ENCODE assay signal across 9 cellular contexts in genomic region chr11:61967924-61968757, GRCh38. TPM values are rescaled to one million over a fixed set of nuclear protein-coding genes. Genes with fewer than 3 reads are reported as not detected.
A peak's percentile ranks its signal among the peaks of the same experiment; 100 is the strongest.
DNase-seq lines count a peak whose midpoint lies in the region; ATAC-seq, FAIRE-seq and TF ChIP-seq lines count a peak whose summit lies in the region.
"Had no signal": no experiment of that assay in that cellular context is flagged by ENCODE, and none has a peak within 500 bp of the region (broad histone marks: within the 10 kb centered on the region; RNA-seq: fewer than 3 reads in every experiment).

No MANE protein-coding gene starts in this region.

- peaks cover 75% of the 10 kb centered on the region for H3K4me1 Mint-ChIP-seq in mesothelial cell of epicardium

- H3K27ac ChIP-seq in DND-41 (ENCODE audit: low read length) (peak overlapping the region; percentile 88), substantia nigra (ENCODE audit: low read depth, low read length, poor library complexity, severe bottlenecking) (peak overlapping the region; percentile 96)

- peaks cover 47% of the 10 kb centered on the region for H3K4me1 ChIP-seq in DND-41 (ENCODE audit: insufficient read depth, low read length)

- no peaks in the 10 kb centered on the region for H3K9me3 ChIP-seq in DND-41 (ENCODE audit: insufficient read depth, low read length, severe bottlenecking)

- peak overlapping the region; percentile 83 for H3K9ac ChIP-seq in DND-41 (ENCODE audit: low read depth, low read length)

- H3K79me2 ChIP-seq in DND-41 (ENCODE audit: insufficient read depth, low read length) = peaks cover 20% of the 10 kb centered on the region

- H3K36me3 ChIP-seq in DND-41 (ENCODE audit: insufficient read depth, low read length) = peaks cover 33% of the 10 kb centered on the region

- no peak for FAIRE-seq in H54 (lab: Jason Lieb, UNC)
- FAIRE-seq: TTC549 had no signal

- H3K9me3 Mint-ChIP-seq in mesothelial cell of epicardium = no peaks in the 10 kb centered on the region

- peak overlapping the region; percentile 40 to 64; a peak in 3 of 4 replicates for H3K4me3 ChIP-seq in DND-41 (ENCODE audit: low read depth in 1 of 2, low read length in 2 of 2)

- TF ChIP-seq POLR2A in H54 (IDR thresholded peaks at IDR 0.05; ENCODE audit: low read depth, low read length) = peak; percentile 29; the same call in 1 of the 2 replicates

- H3K27ac Mint-ChIP-seq in mesothelial cell of epicardium = peak overlapping the region; percentile 97

- H4K20me1 ChIP-seq in DND-41 (ENCODE audit: insufficient read depth, low read length) = peaks cover 22% of the 10 kb centered on the region

- DNase-seq in DND-41 (peak; percentile 66), H54 (ENCODE audit: insufficient read length, low spot score) (no peak), NCI-H1105 (lab: John Stamatoyannopoulos, UW) (peak; percentile 77), mesothelial cell of epicardium (ENCODE audit: low spot score in 2 of 2, unreplicated experiment in 2 of 2) (no peak), substantia nigra (lab: John Stamatoyannopoulos, UW) (peak in 23 of 49 donors; percentile 38 to 89 (median 67)), dedifferentiated amniotic fluid mesenchymal stem cell (ENCODE audit: extremely low spot score) (no peak)
- peak; percentile 61 for DNase-seq in activated CD4-positive, alpha-beta T cell treated with anti-CD3 and anti-CD28 coated beads for 48 hours
- peak; percentile 21 for DNase-seq in effector CD8-positive, alpha-beta T cell (lab: John Stamatoyannopoulos, UW)

- ATAC-seq in DND-41 (ENCODE audit: insufficient read depth, low read depth) = peak; percentile 13; the same call in 2 of the 3 replicates

- peaks cover 24% of the 10 kb centered on the region for H3K36me3 Mint-ChIP-seq in mesothelial cell of epicardium

- no peak for TF ChIP-seq CTCF in DND-41 (IDR thresholded peaks at IDR 0.05; ENCODE audit: borderline replicate concordance, extremely low read depth, low read length, poor library complexity, severe bottlenecking)
- TF ChIP-seq CTCF in mesothelial cell of epicardium (IDR thresholded peaks at IDR 0.05; ENCODE audit: unreplicated experiment) = no peak

- H2AFZ ChIP-seq in DND-41 (ENCODE audit: low read depth, low read length) = peak overlapping the region; percentile 97

- H3K4me2 ChIP-seq in DND-41 (ENCODE audit: insufficient read depth, low read length) = peak overlapping the region; percentile 82

- H3K27me3 ChIP-seq in DND-41 (ENCODE audit: insufficient read depth, low read length, poor library complexity) = no peaks in the 10 kb centered on the region

- no peaks in the 10 kb centered on the region for H3K27me3 Mint-ChIP-seq in mesothelial cell of epicardium (ENCODE audit: low read depth)

- H3K4me3 Mint-ChIP-seq in mesothelial cell of epicardium = peak overlapping the region; percentile 93

RNA-seq across cellular contexts. Expression of gene FTH1, which starts 0.7 kb away (rescaled TPM):
- 1,419 to 1,500 TPM (median 1,460 TPM) in 3 replicates for total RNA-seq in mesothelial cell of epicardium

RNA-seq across cellular contexts. Expression of gene BEST1, which starts 18.0 kb away (rescaled TPM):
- total RNA-seq in mesothelial cell of epicardium = 0.64 to 1.1 TPM (median 0.90 TPM) in 3 replicates

RNA-seq across cellular contexts. Expression of gene RAB3IL1, which starts 50.8 kb away (rescaled TPM):
- 10.6 to 12.0 TPM (median 11.9 TPM) in 3 replicates for total RNA-seq in mesothelial cell of epicardium

Comparison
In these comparisons a context has a peak if more than half of its experiments do, and no peak if none do; other contexts are left out.
1. DNase-seq: peak in DND-41 (single experiment), NCI-H1105 (single experiment), activated CD4-positive, alpha-beta T cell treated with anti-CD3 and anti-CD28 coated beads for 48 hours (single experiment) and effector CD8-positive, alpha-beta T cell (single experiment); none in H54 (single experiment), mesothelial cell of epicardium (0 of 2) and dedifferentiated amniotic fluid mesenchymal stem cell (single experiment).